ENCODE assay signal across 29 cellular contexts in the genomic region with DNA sequence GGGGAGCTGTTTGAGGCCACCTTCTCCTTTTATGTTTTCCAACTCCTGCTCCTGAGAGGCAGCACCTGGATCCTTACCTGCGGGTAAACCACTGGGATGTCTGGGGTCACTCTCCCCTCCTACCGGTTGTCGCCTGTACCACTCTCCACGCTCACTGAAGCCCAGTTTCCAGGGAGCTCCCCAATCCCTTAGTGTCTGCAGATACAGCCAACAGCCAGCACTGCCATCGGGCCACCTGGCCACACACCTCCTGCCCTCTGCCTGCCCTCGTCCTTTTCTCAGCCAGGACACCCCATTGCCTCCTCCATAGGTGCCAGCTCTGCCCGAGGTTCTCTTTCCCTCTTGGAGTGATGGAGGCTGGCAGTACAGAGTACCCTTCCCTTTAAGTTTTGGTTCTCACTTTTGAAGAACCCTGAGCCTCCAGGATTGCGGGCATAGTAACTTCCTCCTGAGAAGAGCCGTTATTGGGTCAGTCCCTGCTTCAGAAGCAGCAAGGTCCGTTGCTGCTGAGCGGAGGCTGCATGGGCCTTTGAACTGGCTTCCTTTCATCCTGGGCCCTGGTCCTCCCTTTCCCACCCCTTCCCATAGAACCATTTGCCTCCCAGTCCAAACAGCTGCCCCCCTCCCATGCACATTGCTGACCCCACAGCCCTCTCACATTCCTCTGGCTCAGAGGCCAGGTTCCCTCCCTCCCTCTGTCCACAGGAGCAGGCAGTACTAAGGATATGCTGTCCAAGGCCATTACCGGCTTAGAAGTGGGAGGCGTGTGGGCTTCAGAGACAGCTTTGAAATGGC. TPM values are rescaled to one million over a fixed set of nuclear protein-coding genes. Genes with fewer than 3 reads are reported as not detected.
DNase-seq lines count a peak whose midpoint lies in the region; ATAC-seq, FAIRE-seq and TF ChIP-seq lines count a peak whose summit lies in the region.
"Had no signal": no experiment of that assay in that cellular context is flagged by ENCODE, and none has a peak within 500 bp of the region (broad histone marks: within the 10 kb centered on the region; RNA-seq: fewer than 3 reads in every experiment).

No MANE protein-coding gene starts in this region.

- H3K27ac Mint-ChIP-seq in activated CD8-positive, alpha-beta memory T cell treated with anti-CD3 and anti-CD28 coated beads, Interleukin-2, amount 10 ng/mL, durations not matched to agents 7 days and 5 days = no peak overlapping the region
- H3K27ac Mint-ChIP-seq: activated CD4-positive, alpha-beta T cell treated with anti-CD3 and anti-CD28 coated beads, Interleukin-2, amount 10 ng/mL, durations not matched to agents 24 days and 14 days; activated naive CD4-positive, alpha-beta T cell treated with anti-CD3 and anti-CD28 coated beads, Interleukin-2, amount 50 U/mL, for 72 hours had no signal

- no peak for TF ChIP-seq RAD21 in A549 (conservative IDR thresholded peaks at IDR 0.05 in 1 of 2, IDR thresholded peaks at IDR 0.05 in 1 of 2)

- H3K36me3 Mint-ChIP-seq in activated CD8-positive, alpha-beta memory T cell treated with anti-CD3 and anti-CD28 coated beads, Interleukin-2, amount 10 ng/mL, durations not matched to agents 7 days and 5 days = no peaks in the 10 kb centered on the region
- H3K36me3 Mint-ChIP-seq: activated naive CD4-positive, alpha-beta T cell treated with anti-CD3 and anti-CD28 coated beads, Interleukin-2, amount 50 U/mL, for 72 hours had no signal

- peaks cover 7% of the 10 kb centered on the region for H3K27me3 Mint-ChIP-seq in activated CD8-positive, alpha-beta memory T cell treated with anti-CD3 and anti-CD28 coated beads, Interleukin-2, amount 10 ng/mL, durations not matched to agents 7 days and 5 days

- no peak overlapping the region for H3K4me2 ChIP-seq in A549

- H3K4me1 ChIP-seq in A549 = peaks cover 25% of the 10 kb centered on the region
- H3K4me1 ChIP-seq: BE2C, lower lobe of right lung, psoas muscle, SJCRH30, uterus had no signal

- no peaks in the 10 kb centered on the region for H3K9me3 Mint-ChIP-seq in activated CD8-positive, alpha-beta memory T cell treated with anti-CD3 and anti-CD28 coated beads, Interleukin-2, amount 10 ng/mL, durations not matched to agents 7 days and 5 days (ENCODE audit: low read depth)
- H3K9me3 Mint-ChIP-seq: activated CD4-positive, alpha-beta T cell treated with anti-CD3 and anti-CD28 coated beads, Interleukin-2, amount 10 ng/mL, durations not matched to agents 24 days and 14 days; activated naive CD4-positive, alpha-beta T cell treated with anti-CD3 and anti-CD28 coated beads, Interleukin-2, amount 50 U/mL, for 72 hours had no signal

- DNase-seq in A549 (ENCODE audit: low read depth in 1 of 2, low spot score in 1 of 2) (no peak), NOMO-1 treated with DMSO at 0.1 percent for 48 hours (lab: John Stamatoyannopoulos, UW; ENCODE audit: unreplicated experiment) (peak; percentile 52), coronary artery (ENCODE audit: low spot score) (peak; percentile 53), omental fat pad (ENCODE audit: low spot score) (no peak), HuH-7 (ENCODE audit: low spot score) (no peak)
- no peak for DNase-seq in activated CD8-positive, alpha-beta memory T cell treated with anti-CD3 and anti-CD28 coated beads, Interleukin-2, amount 10 ng/mL, durations not matched to agents 7 days and 5 days
- DNase-seq: activated CD4-positive, alpha-beta T cell treated with anti-CD3 and anti-CD28 coated beads, Interleukin-2, amount 10 ng/mL, durations not matched to agents 24 days and 14 days; aorta; BE2C; DMS53; GDM1; lower lobe of right lung; mucosa of descending colon; NCI-H2081; NCI-H345; NCI-H748 treated with DMSO at 0.1 percent for 48 hours; psoas muscle; SJCRH30; small intestine; stimulated activated CD4-positive, alpha-beta T cell treated with anti-CD3 and anti-CD28 coated beads, Interleukin-2, amount 100 ng/mL, for 24 hours; substantia nigra; uterus had no signal

- no peak for TF ChIP-seq POLR2A in A549 (IDR thresholded peaks at IDR 0.05; ENCODE audit: low read length)

- POLR2A ChIA-PET in A549 (lab: Yijun Ruan, JAX) = no interaction called here

- no peak overlapping the region for H3K4me3 Mint-ChIP-seq in activated CD8-positive, alpha-beta memory T cell treated with anti-CD3 and anti-CD28 coated beads, Interleukin-2, amount 10 ng/mL, durations not matched to agents 7 days and 5 days
- H3K4me3 Mint-ChIP-seq: activated CD4-positive, alpha-beta T cell treated with anti-CD3 and anti-CD28 coated beads, Interleukin-2, amount 10 ng/mL, durations not matched to agents 24 days and 14 days had no signal

- FAIRE-seq in A549 (lab: Jason Lieb, UNC) = no peak
- FAIRE-seq: A204.1, endothelial cell of umbilical vein, GM18507, keratinocyte, small intestine had no signal

- TF ChIP-seq EP300 in A549 (IDR thresholded peaks at IDR 0.05) = no peak

- ATAC-seq in A549 (no peak), omental fat pad (ENCODE audit: low FRiP score) (peak; percentile 58), GM21717 (IDR thresholded peaks at IDR 0.05; ENCODE audit: unreplicated experiment) (no peak), HG03139 (IDR thresholded peaks at IDR 0.05; ENCODE audit: unreplicated experiment) (no peak)
- no peak for ATAC-seq in activated CD8-positive, alpha-beta memory T cell treated with anti-CD3 and anti-CD28 coated beads, Interleukin-2, amount 10 ng/mL, durations not matched to agents 7 days and 5 days
- ATAC-seq: mucosa of descending colon, psoas muscle had no signal

- H3K9me3 ChIP-seq in A549 = no peaks in the 10 kb centered on the region
- H3K9me3 ChIP-seq: BE2C, lower lobe of right lung, mucosa of descending colon, psoas muscle, SJCRH30, uterus had no signal

- CTCF ChIA-PET in A549 (lab: Yijun Ruan, JAX) = interaction anchor here (1.0 to 3.3 kb wide), 6 partner anchors 12 to 535 kb away, joined by 3 to 20 read pairs (median 4); no protein-coding TSS in a partner anchor
- CTCF ChIA-PET in activated CD8-positive, alpha-beta memory T cell treated with anti-CD3 and anti-CD28 coated beads, Interleukin-2, amount 10 ng/mL, durations not matched to agents 7 days and 5 days (lab: Charles Lee) = no interaction called here

- TF ChIP-seq CTCF in A549 (IDR thresholded peaks at IDR 0.05) (no peak), coronary artery (IDR thresholded peaks at IDR 0.05) (no peak), omental fat pad (IDR thresholded peaks at IDR 0.05) (no peak)

- H3K4me3 ChIP-seq in A549 (no peak overlapping the region), coronary artery (no peak overlapping the region)
- H3K4me3 ChIP-seq: lower lobe of right lung, mucosa of descending colon, psoas muscle, SJCRH30, uterus had no signal

- H3K4me1 Mint-ChIP-seq in activated CD8-positive, alpha-beta memory T cell treated with anti-CD3 and anti-CD28 coated beads, Interleukin-2, amount 10 ng/mL, durations not matched to agents 7 days and 5 days = no peaks in the 10 kb centered on the region
- H3K4me1 Mint-ChIP-seq: activated CD4-positive, alpha-beta T cell treated with anti-CD3 and anti-CD28 coated beads, Interleukin-2, amount 10 ng/mL, durations not matched to agents 24 days and 14 days had no signal

- H3K27ac ChIP-seq in A549 (peak overlapping the region; percentile 64 to 82; a peak in 3 of 6 replicates), coronary artery (no peak overlapping the region)
- H3K27ac ChIP-seq: lower lobe of right lung, psoas muscle, SJCRH30, uterus had no signal

- WGBS in A549 (ENCODE audit: missing lambda C conversion rate) = 96% methylated on average over 13 of the region's 13 CpGs

TF ChIP-seq in A549, 52 proteins besides CTCF, POLR2A, EP300 and RAD21:
- TF ChIP-seq HOXB13 (CRISPR knock-in tag; IDR thresholded peaks at IDR 0.05; ENCODE audit: low read depth) (no peak), ZC3H11A (IDR thresholded peaks at IDR 0.05) (no peak), POLR2AphosphoS2 (conservative IDR thresholded peaks at IDR 0.05; ENCODE audit: low read length) (no peak), HMGXB4 (CRISPR knock-in tag; IDR thresholded peaks at IDR 0.05; ENCODE audit: borderline replicate concordance) (no peak)
- TF ChIP-seq, protein P1, sequence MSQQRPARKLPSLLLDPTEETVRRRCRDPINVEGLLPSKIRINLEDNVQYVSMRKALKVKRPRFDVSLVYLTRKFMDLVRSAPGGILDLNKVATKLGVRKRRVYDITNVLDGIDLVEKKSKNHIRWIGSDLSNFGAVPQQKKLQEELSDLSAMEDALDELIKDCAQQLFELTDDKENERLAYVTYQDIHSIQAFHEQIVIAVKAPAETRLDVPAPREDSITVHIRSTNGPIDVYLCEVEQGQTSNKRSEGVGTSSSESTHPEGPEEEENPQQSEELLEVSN (IDR thresholded peaks at IDR 0.05; ENCODE audit: borderline replicate concordance, low read depth) = no peak

RNA-seq across cellular contexts. Expression of gene ARNT2, which starts 30.9 kb away (rescaled TPM):
- polyA plus RNA-seq in A549 (2011; rRNA removed) = 17.0 and 25.3 TPM in 2 replicates
- 8.3 and 10.9 TPM in 2 replicates for polyA plus RNA-seq in A549 (2012; cell fraction: cytosol; rRNA removed)
- 9.9 and 14.0 TPM in 2 replicates for polyA plus RNA-seq in A549 (2012; cell fraction: nucleus; rRNA removed)
- polyA plus RNA-seq in A549 (2017; fragmentation: RNase III; extraction: RNeasy Plus Mini Kit Qiagen cat#74134 plus additional on column Dnase treatment) = 8.9 to 10.1 TPM (median 9.8 TPM) in 3 replicates
- 30.1 and 36.5 TPM in 2 replicates for polyA minus RNA-seq in A549 (2011; rRNA and poly(A)+ RNA removed)
- total RNA-seq in omental fat pad = 1 to 10 TPM; 3.1 to 7.4 (median 3.4) TPM
- not detected for total RNA-seq in activated CD8-positive, alpha-beta memory T cell treated with anti-CD3 and anti-CD28 coated beads, Interleukin-2, amount 10 ng/mL, durations not matched to agents 7 days and 5 days
- total RNA-seq: activated CD4-positive, alpha-beta T cell treated with anti-CD3 and anti-CD28 coated beads, Interleukin-2, amount 10 ng/mL, durations not matched to agents 24 days and 14 days; activated naive CD4-positive, alpha-beta T cell treated with anti-CD3 and anti-CD28 coated beads, Interleukin-2, amount 50 U/mL, for 72 hours had no signal

Comparison
In these comparisons a context has a peak if more than half of its experiments do, and no peak if none do; other contexts are left out.
1. DNase-seq: peak in NOMO-1 treated with DMSO at 0.1 percent for 48 hours (single experiment) and coronary artery (single experiment); none in A549 (0 of 2), omental fat pad (single experiment), HuH-7 (single experiment) and activated CD8-positive, alpha-beta memory T cell treated with anti-CD3 and anti-CD28 coated beads, Interleukin-2, amount 10 ng/mL, durations not matched to agents 7 days and 5 days (single experiment).
2. H3K27ac ChIP-seq: peak in A549 (2 of 2); none in coronary artery (0 of 2).